22 cellular contexts compared by ENCODE assay signal in the genomic region with DNA sequence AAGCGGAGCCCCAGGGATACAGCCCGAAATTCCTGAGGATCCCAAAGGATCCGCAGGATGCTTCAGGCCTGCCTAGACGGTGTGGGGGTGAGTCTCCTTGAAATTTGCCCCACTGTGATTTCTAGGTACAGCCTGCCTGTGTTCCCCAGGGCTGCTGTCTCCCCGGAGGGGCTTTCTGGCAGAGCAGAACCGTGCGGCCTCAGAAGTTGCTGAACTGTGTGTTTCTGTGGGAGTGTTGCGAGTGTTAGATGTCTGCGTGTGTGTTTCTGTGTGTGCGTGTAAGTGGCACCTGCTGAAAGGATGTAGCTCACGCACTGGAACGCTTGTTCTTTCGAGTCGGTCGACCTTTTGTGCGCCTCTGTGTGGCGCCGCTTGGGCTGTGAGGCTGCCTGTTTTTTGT.
"Had no signal": no experiment of that assay in that cellular context is flagged by ENCODE, and none has a peak within 500 bp of the region (broad histone marks: within the 10 kb centered on the region; RNA-seq: fewer than 3 reads in every experiment).

No MANE protein-coding gene starts in this region.

- H3K27ac ChIP-seq: neural progenitor cell, right lobe of liver, vagina had no signal

- FAIRE-seq: bronchial epithelial cell, kidney had no signal

- H3K4me1 ChIP-seq: neural progenitor cell, right lobe of liver had no signal

- DNase-seq: activated CD4-positive, alpha-beta T cell treated with anti-CD3 and anti-CD28 coated beads for 36 hours; activated CD4-positive, alpha-beta T cell treated with anti-CD3 and anti-CD28 coated beads, Interleukin-2, amount 50 U/mL, for 48 hours; activated CD4-positive, CD25-positive, alpha-beta regulatory T cell; activated CD8-positive, alpha-beta memory T cell treated with anti-CD3 and anti-CD28 coated beads, Interleukin-2, amount 10 ng/mL, durations not matched to agents 7 days and 5 days; activated naive CD4-positive, alpha-beta T cell treated with Interleukin-2 at 50 U/mL for 16 hours; activated T-cell treated with anti-CD3 and anti-CD28 coated beads, Interleukin-2, amount 50 U/mL, for 48 hours; anterior cingulate cortex; effector CD8-positive, alpha-beta T cell; hippocampal formation; immature natural killer cell; kidney; left colon; mesenchymal stem cell; natural killer cell; right lobe of liver; stimulated activated CD4-positive, alpha-beta T cell treated with anti-CD3 and anti-CD28 coated beads, Interleukin-12 subunit alpha, Interleukin-12 subunit beta, amount 100 ng/mL, for 4 hours; stimulated activated CD4-positive, alpha-beta T cell treated with anti-CD3 and anti-CD28 coated beads, Interleukin-4, amount 100 ng/mL, for 1 hour; substantia nigra; T-helper 1 cell had no signal

- H3K9me3 ChIP-seq: right lobe of liver, vagina had no signal

- H3K4me3 ChIP-seq: neural progenitor cell, right lobe of liver, vagina had no signal

- ATAC-seq: activated CD4-positive, alpha-beta T cell treated with anti-CD3 and anti-CD28 coated beads for 36 hours; activated CD8-positive, alpha-beta memory T cell treated with anti-CD3 and anti-CD28 coated beads, Interleukin-2, amount 10 ng/mL, durations not matched to agents 7 days and 5 days; left colon; natural killer cell; right lobe of liver had no signal

- H3K27me3 ChIP-seq: neural progenitor cell, right lobe of liver, vagina had no signal

- H3K9ac ChIP-seq: neural progenitor cell had no signal

- H3K36me3 ChIP-seq: neural progenitor cell, right lobe of liver, vagina had no signal
